ENCODE assay signal across 15 cellular contexts in the genomic region with DNA sequence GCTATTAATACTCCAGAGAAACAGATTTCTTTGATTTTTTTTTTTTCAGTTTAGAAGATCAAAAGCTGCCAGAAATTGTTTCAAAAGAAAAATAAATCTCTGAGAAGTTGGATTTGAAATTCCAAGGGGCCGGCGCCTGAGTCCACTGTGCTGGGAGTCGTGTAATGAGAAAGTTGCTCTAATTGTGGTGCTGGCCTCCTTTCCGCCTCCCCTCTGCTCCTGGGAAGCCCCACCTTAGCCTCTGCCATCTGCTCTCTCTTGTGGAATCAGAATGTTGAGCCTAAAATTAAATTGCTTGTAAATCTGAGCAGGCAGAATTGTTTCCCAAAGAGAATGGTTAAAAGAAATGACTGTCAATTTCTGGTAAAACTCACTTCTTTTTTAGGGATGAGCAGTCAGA.
DNase-seq lines count a peak whose midpoint lies in the region; ATAC-seq and TF ChIP-seq lines count a peak whose summit lies in the region.
"Had no signal": no experiment of that assay in that cellular context is flagged by ENCODE, and none has a peak within 500 bp of the region (broad histone marks: within the 10 kb centered on the region; RNA-seq: fewer than 3 reads in every experiment).

No MANE protein-coding gene starts in this region.

- peak overlapping the region in 2 of 3 experiments; percentile 4 to 36 for H3K27ac Mint-ChIP-seq in nephron
- H3K27ac Mint-ChIP-seq: B cell; CD8-positive, alpha-beta T cell had no signal

- no peak for TF ChIP-seq EP300 in sigmoid colon (IDR thresholded peaks at IDR 0.05)

- H3K27me3 ChIP-seq in sigmoid colon (no peaks in the 10 kb centered on the region), psoas muscle (ENCODE audit: insufficient read depth in 3 of 3, low read length in 2 of 3) (no peaks in the 10 kb centered on the region)
- H3K27me3 ChIP-seq: BLaER1 treated with 17β-estradiol and CSF1 and Interleukin-3, amounts not matched to agents 10 nM and 100 nM had no signal

- H3K4me1 ChIP-seq in sigmoid colon (no peaks in the 10 kb centered on the region), psoas muscle (no peaks in the 10 kb centered on the region)
- H3K4me1 ChIP-seq: BLaER1 treated with 17β-estradiol and CSF1 and Interleukin-3, amounts not matched to agents 10 nM and 100 nM; HAP-1 had no signal

- H3K27ac ChIP-seq in sigmoid colon (no peak overlapping the region), psoas muscle (no peak overlapping the region)
- H3K27ac ChIP-seq: BLaER1 treated with 17β-estradiol and CSF1 and Interleukin-3, amounts not matched to agents 10 nM and 100 nM had no signal

- WGBS in sigmoid colon, 2 donors: 89% methylated on average over 4 of the region's 4 CpGs
- 57 to 62% (median 59%) methylated on average over 4 of the region's 4 CpGs for WGBS in psoas muscle, 3 donors

- TF ChIP-seq POLR2A in GM18505 (IDR thresholded peaks at IDR 0.05; ENCODE audit: borderline replicate concordance, extremely low read depth, insufficient read depth, insufficient read length): no peak
- TF ChIP-seq POLR2A in sigmoid colon (IDR thresholded peaks at IDR 0.05): no peak

- H3K4me3 Mint-ChIP-seq in nephron: no peak overlapping the region
- H3K4me3 Mint-ChIP-seq: B cell; CD8-positive, alpha-beta T cell had no signal

- DNase-seq in NCI-H2171 treated with DMSO at 0.1 percent for 48 hours (lab: John Stamatoyannopoulos, UW) (peak; percentile 52), NCI-H2171 (lab: John Stamatoyannopoulos, UW) (no peak), cerebellar cortex (ENCODE audit: low spot score) (peak; percentile 88), ureter (ENCODE audit: low spot score) (peak; percentile 15), sigmoid colon (no peak), psoas muscle (no peak)
- DNase-seq: 8988T; Calu3; CD8-positive, alpha-beta T cell; GDM1 had no signal

- H3K4me1 Mint-ChIP-seq in nephron: peaks cover 21% of the 10 kb centered on the region
- H3K4me1 Mint-ChIP-seq: B cell had no signal

- no peaks in the 10 kb centered on the region for H3K9me3 Mint-ChIP-seq in nephron
- H3K9me3 Mint-ChIP-seq: CD8-positive, alpha-beta T cell had no signal

- no peaks in the 10 kb centered on the region for H3K36me3 ChIP-seq in sigmoid colon
- H3K36me3 ChIP-seq in psoas muscle (ENCODE audit: insufficient read depth in 1 of 2, low read depth in 1 of 2): no peaks in the 10 kb centered on the region
- H3K36me3 ChIP-seq: BLaER1 treated with 17β-estradiol and CSF1 and Interleukin-3, amounts not matched to agents 10 nM and 100 nM; HAP-1 had no signal

- intact Hi-C loops in sigmoid colon (cut with DNase I): no loop called here
- intact Hi-C loops in psoas muscle (cut with DNase I): no loop called here

- H3K27me3 Mint-ChIP-seq in nephron (ENCODE audit: low read depth): peaks cover 4% of the 10 kb centered on the region

- H3K36me3 Mint-ChIP-seq in nephron (ENCODE audit: low read depth): no peaks in the 10 kb centered on the region
- H3K36me3 Mint-ChIP-seq: CD8-positive, alpha-beta T cell had no signal

- ATAC-seq in GM18505 (IDR thresholded peaks at IDR 0.05; ENCODE audit: unreplicated experiment) (no peak), psoas muscle (no peak)
- ATAC-seq: CD8-positive, alpha-beta T cell had no signal

- H3K9me3 ChIP-seq in sigmoid colon (no peaks in the 10 kb centered on the region), psoas muscle (no peaks in the 10 kb centered on the region)
- H3K9me3 ChIP-seq: BLaER1 treated with 17β-estradiol and CSF1 and Interleukin-3, amounts not matched to agents 10 nM and 100 nM; HAP-1 had no signal

- TF ChIP-seq CTCF in nephron (IDR thresholded peaks at IDR 0.05; ENCODE audit: unreplicated experiment in 3 of 3): no peak
- TF ChIP-seq CTCF in sigmoid colon (IDR thresholded peaks at IDR 0.05): no peak
- no peak for TF ChIP-seq CTCF in psoas muscle (IDR thresholded peaks at IDR 0.05)

- H3K4me3 ChIP-seq in sigmoid colon (no peak overlapping the region), psoas muscle (no peak overlapping the region)
- H3K4me3 ChIP-seq: BLaER1 treated with 17β-estradiol and CSF1 and Interleukin-3, amounts not matched to agents 10 nM and 100 nM; HAP-1 had no signal

Comparison
In these comparisons a context has a peak if more than half of its experiments do, and no peak if none do; other contexts are left out.
1. DNase-seq: peak in NCI-H2171 treated with DMSO at 0.1 percent for 48 hours (single experiment), cerebellar cortex (single experiment) and ureter (single experiment); none in NCI-H2171 (single experiment), sigmoid colon (single experiment) and psoas muscle (0 of 2).